11 cellular contexts compared by ENCODE assay signal in the genomic region with DNA sequence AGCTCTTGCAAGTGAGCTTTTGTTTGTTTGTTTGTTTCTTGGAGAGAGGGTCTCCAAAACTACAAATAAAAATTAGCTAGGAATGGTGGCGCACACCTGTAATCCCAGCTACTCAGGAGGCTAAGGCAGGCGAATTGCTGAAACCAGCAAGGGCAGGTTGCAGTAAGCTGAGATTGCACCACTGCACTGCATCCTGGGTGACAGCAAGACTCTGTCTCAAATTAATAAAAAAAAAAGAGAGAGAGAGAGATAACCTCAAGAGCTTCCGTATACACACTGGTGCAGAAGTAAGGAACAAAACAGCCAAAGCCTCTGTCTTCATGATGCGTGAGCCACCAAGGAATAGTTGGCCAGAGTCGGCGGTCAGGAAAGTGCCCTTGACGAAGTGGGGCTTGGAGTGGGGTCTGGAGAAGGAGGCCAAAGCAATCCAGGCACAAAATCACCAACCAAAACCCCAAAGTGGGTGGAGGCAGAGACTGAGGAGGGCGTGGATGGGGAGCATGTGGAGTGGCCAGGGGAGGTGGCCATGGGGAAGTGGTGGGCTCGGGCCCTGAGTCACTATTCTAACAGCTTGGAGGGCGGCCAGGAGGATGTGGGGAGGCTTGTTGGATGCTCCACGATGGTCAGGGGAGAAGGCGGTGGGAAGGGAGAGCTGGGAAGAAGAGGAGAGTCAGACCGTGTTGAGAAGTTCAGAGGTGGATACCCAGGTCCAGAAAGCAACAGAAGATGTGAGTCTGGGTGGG. TPM values are rescaled to one million over a fixed set of nuclear protein-coding genes. Genes with fewer than 3 reads are reported as not detected.
DNase-seq lines count a peak whose midpoint lies in the region; ATAC-seq and TF ChIP-seq lines count a peak whose summit lies in the region.
"Had no signal": no experiment of that assay in that cellular context is flagged by ENCODE, and none has a peak within 500 bp of the region (broad histone marks: within the 10 kb centered on the region; RNA-seq: fewer than 3 reads in every experiment).

No MANE protein-coding gene starts in this region.

- H3K27me3 ChIP-seq in HL-60 (ENCODE audit: insufficient read depth, poor library complexity, severe bottlenecking), result no peaks in the 10 kb centered on the region

- H3K4me3 ChIP-seq in HL-60 (replicated peaks; ENCODE audit: insufficient read depth, low read length) (no peak overlapping the region), skin epidermis (no peak overlapping the region)

- no peaks in the 10 kb centered on the region for H3K4me1 Mint-ChIP-seq in activated T-helper 17 cell treated with anti-CD3 and anti-CD28 coated beads, Interleukin-2, amount 50 U/mL, for 72 hours
- no peaks in the 10 kb centered on the region for H3K4me1 Mint-ChIP-seq in activated T-helper 1 cell treated with anti-CD3 and anti-CD28 coated beads, Interleukin-12 subunit alpha, Interleukin-12 subunit beta, Interleukin-2, Interleukin-4 antibody, amounts not matched to agents 30 ng/mL and 10 ng/mL and 1 ng/mL, durations not matched to agents 14 hours and 24 hours and 36 hours (ENCODE audit: low read depth)

- H3K27me3 Mint-ChIP-seq in activated T-helper 17 cell treated with anti-CD3 and anti-CD28 coated beads, Interleukin-2, amount 50 U/mL, for 72 hours, result no peaks in the 10 kb centered on the region
- peaks cover 2% of the 10 kb centered on the region for H3K27me3 Mint-ChIP-seq in activated T-helper 1 cell treated with anti-CD3 and anti-CD28 coated beads, Interleukin-12 subunit alpha, Interleukin-12 subunit beta, Interleukin-2, Interleukin-4 antibody, amounts not matched to agents 30 ng/mL and 10 ng/mL and 1 ng/mL, durations not matched to agents 14 hours and 24 hours and 36 hours (ENCODE audit: insufficient read depth)

- no peak for TF ChIP-seq CTCF in HL-60 (IDR thresholded peaks at IDR 0.05; ENCODE audit: insufficient read depth, low read length)

- peak overlapping the region; percentile 65 for H3K27ac ChIP-seq in HL-60 (replicated peaks)
- H3K27ac ChIP-seq in skin epidermis, result peak overlapping the region in 17 of 21 experiments; percentile 14 to 78 (median 57)
- H3K27ac ChIP-seq: VCaP had no signal

- intact Hi-C loops in activated T-helper 1 cell treated with anti-CD3 and anti-CD28 coated beads, Interleukin-12 subunit alpha, Interleukin-12 subunit beta, Interleukin-2, Interleukin-4 antibody, amounts not matched to agents 30 ng/mL and 10 ng/mL and 1 ng/mL, durations not matched to agents 14 hours and 24 hours and 36 hours (cut with micrococcal nuclease), result no loop called here

- no peaks in the 10 kb centered on the region for H3K36me3 Mint-ChIP-seq in activated T-helper 17 cell treated with anti-CD3 and anti-CD28 coated beads, Interleukin-2, amount 50 U/mL, for 72 hours (ENCODE audit: low read depth)
- H3K36me3 Mint-ChIP-seq in activated T-helper 1 cell treated with anti-CD3 and anti-CD28 coated beads, Interleukin-12 subunit alpha, Interleukin-12 subunit beta, Interleukin-2, Interleukin-4 antibody, amounts not matched to agents 30 ng/mL and 10 ng/mL and 1 ng/mL, durations not matched to agents 14 hours and 24 hours and 36 hours (ENCODE audit: low read depth), result no peaks in the 10 kb centered on the region

- no peak for ATAC-seq in activated T-helper 17 cell treated with anti-CD3 and anti-CD28 coated beads, Interleukin-2, amount 50 U/mL, for 72 hours (replicated peaks)
- no peak for ATAC-seq in HG02938 (IDR thresholded peaks at IDR 0.05; ENCODE audit: unreplicated experiment)

- H3K4me3 Mint-ChIP-seq in activated T-helper 17 cell treated with anti-CD3 and anti-CD28 coated beads, Interleukin-2, amount 50 U/mL, for 72 hours, result no peak overlapping the region
- no peak overlapping the region for H3K4me3 Mint-ChIP-seq in activated T-helper 1 cell treated with anti-CD3 and anti-CD28 coated beads, Interleukin-12 subunit alpha, Interleukin-12 subunit beta, Interleukin-2, Interleukin-4 antibody, amounts not matched to agents 30 ng/mL and 10 ng/mL and 1 ng/mL, durations not matched to agents 14 hours and 24 hours and 36 hours

- no peaks in the 10 kb centered on the region for H3K9me3 Mint-ChIP-seq in activated T-helper 17 cell treated with anti-CD3 and anti-CD28 coated beads, Interleukin-2, amount 50 U/mL, for 72 hours
- H3K9me3 Mint-ChIP-seq in activated T-helper 1 cell treated with anti-CD3 and anti-CD28 coated beads, Interleukin-12 subunit alpha, Interleukin-12 subunit beta, Interleukin-2, Interleukin-4 antibody, amounts not matched to agents 30 ng/mL and 10 ng/mL and 1 ng/mL, durations not matched to agents 14 hours and 24 hours and 36 hours, result no peaks in the 10 kb centered on the region

- DNase-seq in HL-60 (ENCODE audit: low read depth in 1 of 2, low spot score in 1 of 2) (peak; percentile 75 to 80), hepatic stellate cell (ENCODE audit: low spot score) (peak; percentile 44), DMS53 treated with DMSO at 0.1 percent for 48 hours (lab: John Stamatoyannopoulos, UW; ENCODE audit: unreplicated experiment) (no peak), NCI-H524 (lab: John Stamatoyannopoulos, UW) (no peak)
- no peak for DNase-seq in activated T-helper 1 cell treated with anti-CD3 and anti-CD28 coated beads, Interleukin-12 subunit alpha, Interleukin-12 subunit beta, Interleukin-2, Interleukin-4 antibody, amounts not matched to agents 30 ng/mL and 10 ng/mL and 1 ng/mL, durations not matched to agents 14 hours and 24 hours and 36 hours (ENCODE audit: low spot score)
- DNase-seq: NCI-H510A had no signal

- peak overlapping the region; percentile 58 for H3K27ac Mint-ChIP-seq in activated T-helper 17 cell treated with anti-CD3 and anti-CD28 coated beads, Interleukin-2, amount 50 U/mL, for 72 hours
- no peak overlapping the region for H3K27ac Mint-ChIP-seq in activated T-helper 1 cell treated with anti-CD3 and anti-CD28 coated beads, Interleukin-12 subunit alpha, Interleukin-12 subunit beta, Interleukin-2, Interleukin-4 antibody, amounts not matched to agents 30 ng/mL and 10 ng/mL and 1 ng/mL, durations not matched to agents 14 hours and 24 hours and 36 hours

RNA-seq across cellular contexts. Expression of a gene that starts 21.2 kb away (rescaled TPM):
- total RNA-seq in activated T-helper 17 cell treated with anti-CD3 and anti-CD28 coated beads, Interleukin-2, amount 50 U/mL, for 72 hours, result 100 to 1,000 TPM in 1 of 2 donors, 10 to 100 TPM in 1; 55.3 to 165 TPM
- 209 and 211 TPM in 2 replicates for total RNA-seq in activated T-helper 1 cell treated with anti-CD3 and anti-CD28 coated beads, Interleukin-12 subunit alpha, Interleukin-12 subunit beta, Interleukin-2, Interleukin-4 antibody, amounts not matched to agents 30 ng/mL and 10 ng/mL and 1 ng/mL, durations not matched to agents 14 hours and 24 hours and 36 hours

RNA-seq across cellular contexts. Expression of a gene that starts 23.8 kb away (rescaled TPM):
- total RNA-seq in activated T-helper 17 cell treated with anti-CD3 and anti-CD28 coated beads, Interleukin-2, amount 50 U/mL, for 72 hours, result under 1 TPM; 0.45 to 0.64 TPM
- total RNA-seq in activated T-helper 1 cell treated with anti-CD3 and anti-CD28 coated beads, Interleukin-12 subunit alpha, Interleukin-12 subunit beta, Interleukin-2, Interleukin-4 antibody, amounts not matched to agents 30 ng/mL and 10 ng/mL and 1 ng/mL, durations not matched to agents 14 hours and 24 hours and 36 hours, result 0.08 and 0.39 TPM in 2 replicates

RNA-seq across cellular contexts. Expression of a gene that starts 35.7 kb away (rescaled TPM):
- 1 to 10 TPM in 1 of 2 donors, under 1 TPM in 1; 0.91 to 2.2 TPM for total RNA-seq in activated T-helper 17 cell treated with anti-CD3 and anti-CD28 coated beads, Interleukin-2, amount 50 U/mL, for 72 hours
- total RNA-seq in activated T-helper 1 cell treated with anti-CD3 and anti-CD28 coated beads, Interleukin-12 subunit alpha, Interleukin-12 subunit beta, Interleukin-2, Interleukin-4 antibody, amounts not matched to agents 30 ng/mL and 10 ng/mL and 1 ng/mL, durations not matched to agents 14 hours and 24 hours and 36 hours, result 0.41 and 0.42 TPM in 2 replicates

RNA-seq across cellular contexts. Expression of a gene that starts 44.5 kb away (rescaled TPM):
- 1 to 10 TPM in 1 of 2 donors, under 1 TPM in 1; 0.89 to 1.6 TPM for total RNA-seq in activated T-helper 17 cell treated with anti-CD3 and anti-CD28 coated beads, Interleukin-2, amount 50 U/mL, for 72 hours
- total RNA-seq in activated T-helper 1 cell treated with anti-CD3 and anti-CD28 coated beads, Interleukin-12 subunit alpha, Interleukin-12 subunit beta, Interleukin-2, Interleukin-4 antibody, amounts not matched to agents 30 ng/mL and 10 ng/mL and 1 ng/mL, durations not matched to agents 14 hours and 24 hours and 36 hours, result 1.2 TPM in 1 of 2 replicates, not detected in the other
- total RNA-seq: mononuclear cell had no signal

Comparison
In these comparisons a context has a peak if more than half of its experiments do, and no peak if none do; other contexts are left out.
1. DNase-seq: peak in HL-60 (2 of 2) and hepatic stellate cell (single experiment); none in DMS53 treated with DMSO at 0.1 percent for 48 hours (single experiment), activated T-helper 1 cell treated with anti-CD3 and anti-CD28 coated beads, Interleukin-12 subunit alpha, Interleukin-12 subunit beta, Interleukin-2, Interleukin-4 antibody, amounts not matched to agents 30 ng/mL and 10 ng/mL and 1 ng/mL, durations not matched to agents 14 hours and 24 hours and 36 hours (single experiment) and NCI-H524 (0 of 2).